In genomic region chr3:10206166-10206511, GRCh38 we compare ENCODE assay signal across 18 cellular contexts. TPM values are rescaled to one million over a fixed set of nuclear protein-coding genes. Genes with fewer than 3 reads are reported as not detected.
DNase-seq lines count a peak whose midpoint lies in the region; ATAC-seq and TF ChIP-seq lines count a peak whose summit lies in the region.
"Had no signal": no experiment of that assay in that cellular context is flagged by ENCODE, and none has a peak within 500 bp of the region (broad histone marks: within the 10 kb centered on the region; RNA-seq: fewer than 3 reads in every experiment).

No MANE protein-coding gene starts in this region.

- TF ChIP-seq RAD21 in SK-N-SH (IDR thresholded peaks at IDR 0.05; ENCODE audit: low read length) = no peak

- TF ChIP-seq EP300 in SK-N-SH (IDR thresholded peaks at IDR 0.05; ENCODE audit: borderline replicate concordance in 1 of 2, low read depth in 1 of 2, low read length in 1 of 2) (no peak), transverse colon (IDR thresholded peaks at IDR 0.05; ENCODE audit: low read depth) (no peak)

- intact Hi-C loops in transverse colon (cut with DNase I; ENCODE audit: low total_unique reads) = no loop called here

- peaks cover 13% of the 10 kb centered on the region; the same call in 1 of the 2 replicates for H3K79me2 ChIP-seq in SK-N-SH (ENCODE audit: insufficient read depth)

- no peak for TF ChIP-seq POLR2A in transverse colon (IDR thresholded peaks at IDR 0.05)

- no peaks in the 10 kb centered on the region for H3K27me3 Mint-ChIP-seq in endodermal cell (ENCODE audit: insufficient read depth)
- no peaks in the 10 kb centered on the region for H3K27me3 Mint-ChIP-seq in osteocyte (ENCODE audit: unreplicated experiment)
- H3K27me3 Mint-ChIP-seq: activated T-helper 17 cell treated with anti-CD3 and anti-CD28 coated beads, Interleukin-2, amount 50 U/mL, for 72 hours; type B pancreatic cell had no signal

- H2AFZ ChIP-seq in SK-N-SH (ENCODE audit: low read depth) = no peak overlapping the region

- in situ Hi-C loops in transverse colon (cut with MboI; ENCODE audit: low pct_ligation_motif_present in 1 of 4, low pct_unique_long_range_greater_than_20kb in 1 of 4, low sequenced_read_pairs in 3 of 4) = no loop called here

- H3K27me3 ChIP-seq in BE2C (no peaks in the 10 kb centered on the region), SK-N-SH (ENCODE audit: insufficient read depth) (no peaks in the 10 kb centered on the region), endodermal cell (ENCODE audit: control insufficient read depth, insufficient read depth, low read length, poor library complexity, severe bottlenecking) (no peaks in the 10 kb centered on the region), transverse colon (no peaks in the 10 kb centered on the region)
- H3K27me3 ChIP-seq: right atrium auricular region had no signal

- H3K4me3 ChIP-seq in BE2C (ENCODE audit: low read depth, low read length) = no peak overlapping the region
- no peak overlapping the region for H3K4me3 ChIP-seq in SK-N-SH (ENCODE audit: low read depth in 2 of 2, low read length in 1 of 2)
- no peak overlapping the region for H3K4me3 ChIP-seq in endodermal cell (ENCODE audit: low read length)
- no peak overlapping the region for H3K4me3 ChIP-seq in transverse colon
- H3K4me3 ChIP-seq: HAP-1, lung, right atrium auricular region had no signal

- H3K9me2 ChIP-seq in SK-N-SH = no peaks in the 10 kb centered on the region

- H3F3A ChIP-seq in SK-N-SH (replicated peaks; ENCODE audit: insufficient read depth) = peaks cover 34% of the 10 kb centered on the region

- H3K27ac Mint-ChIP-seq in endodermal cell (no peak overlapping the region), osteocyte (ENCODE audit: unreplicated experiment) (peak overlapping the region; percentile 70)
- H3K27ac Mint-ChIP-seq: type B pancreatic cell had no signal

- WGBS in SK-N-SH (ENCODE audit: low lambda C conversion rate) = 50% methylated on average over 2 of the region's 5 CpGs
- 80 to 86% methylated on average over 4 to 5 of the region's 5 CpGs for WGBS in endodermal cell (ENCODE audit: insufficient coverage in 1 of 2, insufficient read length in 1 of 2), 2 experiments
- 91% methylated on average over 4 of the region's 5 CpGs; no CpG with 5 or more reads in 1 of the 2 donors for WGBS in transverse colon (ENCODE audit: low coverage in 1 of 2), 2 donors

- H3K4me1 ChIP-seq in BE2C (no peaks in the 10 kb centered on the region), SK-N-SH (ENCODE audit: control insufficient read depth in 1 of 2, insufficient read depth in 2 of 2, low read depth in 1 of 2, low read length in 1 of 2) (peaks cover 13 to 40% of the 10 kb centered on the region in 2 experiments; a peak in 3 of 4 replicates), endodermal cell (ENCODE audit: control insufficient read depth, insufficient read depth, low read length) (no peaks in the 10 kb centered on the region), transverse colon (peaks cover 11 to 25% (median 18%) of the 10 kb centered on the region in 4 donors)
- H3K4me1 ChIP-seq: HAP-1, right atrium auricular region had no signal

- CTCF ChIA-PET in SK-N-SH (lab: Yijun Ruan, JAX) = interaction anchor here (0.7 to 1.4 kb wide), 2 partner anchors 13 to 120 kb away, joined by 3 read pairs; no protein-coding TSS in a partner anchor

- H3K4me1 Mint-ChIP-seq in endodermal cell = no peaks in the 10 kb centered on the region
- H3K4me1 Mint-ChIP-seq in osteocyte (ENCODE audit: unreplicated experiment) = peaks cover 15% of the 10 kb centered on the region

- no peaks in the 10 kb centered on the region for H3K9me3 ChIP-seq in BE2C
- H3K9me3 ChIP-seq in SK-N-SH = no peaks in the 10 kb centered on the region
- no peaks in the 10 kb centered on the region for H3K9me3 ChIP-seq in endodermal cell (ENCODE audit: control insufficient read depth, low read length)
- H3K9me3 ChIP-seq in transverse colon = no peaks in the 10 kb centered on the region
- H3K9me3 ChIP-seq: HAP-1, right atrium auricular region had no signal

- H3K4me2 ChIP-seq in SK-N-SH = peak overlapping the region; percentile 41

- H3K4me3 Mint-ChIP-seq in endodermal cell (no peak overlapping the region), osteocyte (ENCODE audit: unreplicated experiment) (no peak overlapping the region)
- H3K4me3 Mint-ChIP-seq: activated T-helper 17 cell treated with anti-CD3 and anti-CD28 coated beads, Interleukin-2, amount 50 U/mL, for 72 hours; type B pancreatic cell had no signal

- H4K20me1 ChIP-seq in SK-N-SH (ENCODE audit: insufficient read depth) = no peaks in the 10 kb centered on the region

- H3K9ac ChIP-seq in SK-N-SH (peak overlapping the region; percentile 37; the same call in 1 of the 2 replicates), endodermal cell (ENCODE audit: extremely low read depth, low read length, poor library complexity, severe bottlenecking) (no peak overlapping the region)

- ATAC-seq in HG03159 (IDR thresholded peaks at IDR 0.05; ENCODE audit: unreplicated experiment) (no peak), GM18502 (IDR thresholded peaks at IDR 0.05; ENCODE audit: poor library complexity, unreplicated experiment) (no peak), GM21390 (IDR thresholded peaks at IDR 0.05; ENCODE audit: unreplicated experiment) (no peak)

- H3K36me3 ChIP-seq in BE2C = no peaks in the 10 kb centered on the region
- peaks cover 0 to 11% of the 10 kb centered on the region in 2 experiments for H3K36me3 ChIP-seq in SK-N-SH (replicated peaks in 1 of 2; ENCODE audit: control insufficient read depth in 1 of 2, insufficient read depth in 2 of 2, low read length in 1 of 2)
- no peaks in the 10 kb centered on the region for H3K36me3 ChIP-seq in endodermal cell (ENCODE audit: control insufficient read depth, insufficient read depth, low read length)
- no peaks in the 10 kb centered on the region for H3K36me3 ChIP-seq in transverse colon
- H3K36me3 ChIP-seq: HAP-1, right atrium auricular region had no signal

- peak overlapping the region; percentile 45 to 97 for H3K27ac ChIP-seq in SK-N-SH (ENCODE audit: low read depth in 2 of 2, low read length in 1 of 2)
- H3K27ac ChIP-seq in endodermal cell (ENCODE audit: low read depth, low read length) = no peak overlapping the region
- no peak overlapping the region for H3K27ac ChIP-seq in transverse colon
- H3K27ac ChIP-seq: right atrium auricular region had no signal

- no peaks in the 10 kb centered on the region for H3K36me3 Mint-ChIP-seq in endodermal cell (ENCODE audit: low read depth)
- H3K36me3 Mint-ChIP-seq in osteocyte (ENCODE audit: unreplicated experiment) = no peaks in the 10 kb centered on the region
- H3K36me3 Mint-ChIP-seq: type B pancreatic cell had no signal

- H3K9me3 Mint-ChIP-seq in endodermal cell (no peaks in the 10 kb centered on the region), osteocyte (ENCODE audit: unreplicated experiment) (no peaks in the 10 kb centered on the region)
- H3K9me3 Mint-ChIP-seq: activated T-helper 17 cell treated with anti-CD3 and anti-CD28 coated beads, Interleukin-2, amount 50 U/mL, for 72 hours; type B pancreatic cell had no signal

- peak; percentile 54 for DNase-seq in BE2C
- DNase-seq in SK-N-SH = peak; percentile 64
- peak; percentile 62 for DNase-seq in endodermal cell
- no peak for DNase-seq in osteocyte (ENCODE audit: extremely low spot score, unreplicated experiment)
- no peak for DNase-seq in transverse colon
- DNase-seq: activated CD4-positive, alpha-beta T cell treated with anti-CD3 and anti-CD28 coated beads, Interleukin-2, amount 50 U/mL, for 4 hours; AML-193; NCI-H1092; stimulated activated CD4-positive, alpha-beta T cell treated with anti-CD3 and anti-CD28 coated beads, Interleukin-4, amount 100 ng/mL, for 24 hours; T-helper 9 cell had no signal

- POLR2A ChIA-PET in SK-N-SH (lab: Yijun Ruan, JAX) = no interaction called here

- TF ChIP-seq CTCF in BE2C (IDR thresholded peaks at IDR 0.05; ENCODE audit: low read depth, low read length) = no peak
- no peak for TF ChIP-seq CTCF in SK-N-SH (IDR thresholded peaks at IDR 0.05)
- TF ChIP-seq CTCF in endodermal cell (conservative IDR thresholded peaks at IDR 0.05) = no peak
- no peak for TF ChIP-seq CTCF in osteocyte (IDR thresholded peaks at IDR 0.05)
- no peak for TF ChIP-seq CTCF in transverse colon (IDR thresholded peaks at IDR 0.05)

TF ChIP-seq in SK-N-SH, 30 proteins besides CTCF, POLR2A, EP300 and RAD21:
- TF ChIP-seq JUND (IDR thresholded peaks at IDR 0.05) (no peak), RFX5 (IDR thresholded peaks at IDR 0.05; ENCODE audit: low read length) (no peak), GATA2 (CRISPR knock-in tag; IDR thresholded peaks at IDR 0.05) (0 out of 2 replicates have a peak, but pooled peaks have one; percentile 13), POLR2AphosphoS5 (IDR thresholded peaks at IDR 0.05; ENCODE audit: low read depth, low read length) (no peak), SMC3 (IDR thresholded peaks at IDR 0.05; ENCODE audit: low read depth, low read length) (no peak), FOXM1 (IDR thresholded peaks at IDR 0.05; ENCODE audit: low read depth) (no peak), USF1 (IDR thresholded peaks at IDR 0.05; ENCODE audit: borderline replicate concordance, low read depth) (no peak), RXRA (IDR thresholded peaks at IDR 0.05; ENCODE audit: borderline replicate concordance, low read depth) (no peak)

RNA-seq across cellular contexts. Expression of gene IRAK2, which starts 41.4 kb away (rescaled TPM):
- polyA plus RNA-seq in BE2C (2012; ENCODE audit: insufficient read depth, insufficient read length, low read depth) = 0.37 TPM
- 7.7 and 8.6 TPM in 2 replicates for polyA plus RNA-seq in SK-N-SH (2012; rRNA removed)
- 5.4 and 6.5 TPM in 2 replicates for polyA plus RNA-seq in SK-N-SH (2012; cell fraction: cytosol; rRNA removed)
- polyA plus RNA-seq in SK-N-SH (2012; cell fraction: nucleus; rRNA removed) = 6.6 and 7.6 TPM in 2 replicates
- total RNA-seq in endodermal cell (under 1 TPM; 0.26 to 0.40 TPM), osteocyte (1.3 and 1.5 TPM in 2 replicates), transverse colon (1 to 10 TPM in 3 of 4 donors, under 1 TPM in 1; 0.20 to 4.9 (median 3.4) TPM)
- 0.46 TPM for polyA plus RNA-seq in endodermal cell (2013, experiment 1 of 2)
- 0.83 TPM for polyA plus RNA-seq in endodermal cell (2013, experiment 2 of 2)

RNA-seq across cellular contexts. Expression of gene TATDN2, which starts 42.1 kb away (rescaled TPM):
- polyA plus RNA-seq in BE2C (2012; ENCODE audit: insufficient read depth, insufficient read length, low read depth) = 15.8 TPM
- polyA plus RNA-seq in SK-N-SH (2012; rRNA removed) = 14.7 and 17.8 TPM in 2 replicates
- 12.8 and 15.2 TPM in 2 replicates for polyA plus RNA-seq in SK-N-SH (2012; cell fraction: cytosol; rRNA removed)
- 18.3 and 22.1 TPM in 2 replicates for polyA plus RNA-seq in SK-N-SH (2012; cell fraction: nucleus; rRNA removed)
- total RNA-seq in endodermal cell (10 to 100 TPM; 34.0 to 34.1 TPM), osteocyte (33.8 and 38.0 TPM in 2 replicates), transverse colon (10 to 100 TPM; 22.7 to 59.7 (median 28.2) TPM)
- 18.5 TPM for polyA plus RNA-seq in endodermal cell (2013, experiment 1 of 2)
- polyA plus RNA-seq in endodermal cell (2013, experiment 2 of 2) = 16.3 TPM

Comparison
In these comparisons a context has a peak if more than half of its experiments do, and no peak if none do; other contexts are left out.
1. DNase-seq: peak in BE2C (single experiment), SK-N-SH (single experiment) and endodermal cell (single experiment); none in osteocyte (single experiment) and transverse colon (single experiment).
2. H3K27ac ChIP-seq: peak in SK-N-SH (2 of 2); none in endodermal cell (single experiment) and transverse colon (0 of 4).